Comparison of ENCODE assay signal across 28 cellular contexts in genomic region chr3:41936384-41936783, GRCh38.
"Had no signal": no experiment of that assay in that cellular context is flagged by ENCODE, and none has a peak within 500 bp of the region (broad histone marks: within the 10 kb centered on the region; RNA-seq: fewer than 3 reads in every experiment).

No MANE protein-coding gene starts in this region.

- H3K27ac ChIP-seq: colonic mucosa, coronary artery, dorsolateral prefrontal cortex, epithelial cell of prostate, esophagus muscularis mucosa, esophagus squamous epithelium, foreskin keratinocyte, gastrocnemius medialis, gastroesophageal sphincter, heart left ventricle, heart right ventricle had no signal

- H3K4me1 ChIP-seq: colonic mucosa, foreskin keratinocyte, gastrocnemius medialis, heart left ventricle had no signal

- H3K36me3 ChIP-seq: colonic mucosa, esophagus muscularis mucosa, esophagus squamous epithelium, gastrocnemius medialis, gastroesophageal sphincter, heart right ventricle had no signal

- DNase-seq: colonic mucosa; cortex of kidney; dermis blood vessel endothelial cell; dorsolateral prefrontal cortex; effector CD4-positive, alpha-beta T cell; effector CD8-positive, alpha-beta T cell; effector memory CD4-positive, alpha-beta T cell; effector memory CD8-positive, alpha-beta T cell; endodermal cell; erythroblast; esophagus squamous epithelium; foreskin fibroblast; foreskin keratinocyte; foreskin melanocyte; gastrocnemius medialis; glutamatergic neuron; head of caudate nucleus; heart left ventricle; heart right ventricle had no signal

- H3K27me3 ChIP-seq: colonic mucosa, dorsolateral prefrontal cortex, esophagus muscularis mucosa, esophagus squamous epithelium, foreskin keratinocyte, gastrocnemius medialis, gastroesophageal sphincter, heart left ventricle, heart right ventricle had no signal

- ATAC-seq: effector memory CD8-positive, alpha-beta T cell; esophagus mucosa; foreskin keratinocyte; gastrocnemius medialis; gastroesophageal sphincter; heart left ventricle; heart right ventricle had no signal

- H3K9me3 ChIP-seq: colonic mucosa, esophagus muscularis mucosa, esophagus squamous epithelium, gastrocnemius medialis, gastroesophageal sphincter, heart left ventricle, heart right ventricle had no signal

- FAIRE-seq: colon, endometrium, endothelial cell of umbilical vein, frontal cortex had no signal

- H3K4me3 ChIP-seq: colonic mucosa, coronary artery, dorsolateral prefrontal cortex, esophagus muscularis mucosa, esophagus squamous epithelium, gastrocnemius medialis, gastroesophageal sphincter, heart left ventricle, heart right ventricle had no signal
